In the genomic region with DNA sequence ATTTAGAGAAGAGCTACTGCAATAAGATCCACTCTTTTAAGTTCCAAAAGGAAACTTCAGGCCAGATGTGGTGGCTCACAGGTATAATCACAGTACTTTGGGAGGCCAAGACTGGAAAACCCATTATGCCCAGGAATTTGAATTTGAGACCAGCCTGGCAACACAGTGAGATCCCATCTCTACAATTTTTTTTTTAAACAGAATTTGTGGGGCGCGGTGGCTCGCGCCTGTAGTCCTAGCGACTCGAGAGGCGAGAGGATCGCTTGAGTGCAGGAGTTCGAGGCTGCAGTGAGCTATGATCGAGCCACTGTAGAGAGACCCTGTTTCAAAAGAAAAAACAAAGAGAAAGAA, we compare ENCODE assay signal across 8 cellular contexts. TPM values are rescaled to one million over a fixed set of nuclear protein-coding genes. Genes with fewer than 3 reads are reported as not detected.
DNase-seq lines count a peak whose midpoint lies in the region; ATAC-seq, FAIRE-seq and TF ChIP-seq lines count a peak whose summit lies in the region.

No MANE protein-coding gene starts in this region.

- no peak for TF ChIP-seq CTCF in GM12878 (IDR thresholded peaks at IDR 0.05 in 2 of 3, conservative IDR thresholded peaks at IDR 0.05 in 1 of 3; ENCODE audit: control insufficient read depth in 2 of 3, extremely low read depth in 1 of 3, insufficient read depth in 1 of 3, low read depth in 3 of 3, low read length in 3 of 3)

- in situ Hi-C loops in GM12878 (cut with MboI), result no loop called here

- H3K4me1 Mint-ChIP-seq in activated T-cell treated with anti-CD3 and anti-CD28 coated beads, Interleukin-2, amount 50 U/mL, for 72 hours (ENCODE audit: low read depth), result peaks cover 34% of the 10 kb centered on the region
- H3K4me1 Mint-ChIP-seq in memory B cell, result peaks cover 9% of the 10 kb centered on the region

- no peaks in the 10 kb centered on the region; a peak in 1 of 4 replicates for H3K36me3 ChIP-seq in GM12878 (ENCODE audit: control insufficient read depth in 2 of 2, insufficient read depth in 2 of 2, low read length in 1 of 2)
- no peaks in the 10 kb centered on the region for H3K36me3 ChIP-seq in urinary bladder (ENCODE audit: insufficient read depth)

- peak overlapping the region; percentile 72 for H3K9ac ChIP-seq in GM12878 (ENCODE audit: control insufficient read depth, insufficient read depth, low read length)

- peak overlapping the region; percentile 58 for H3K27ac ChIP-seq in GM12878 (ENCODE audit: control insufficient read depth, insufficient read depth)
- H3K27ac ChIP-seq in urinary bladder (ENCODE audit: low read depth), result no peak overlapping the region

- peaks cover 6% of the 10 kb centered on the region for H3K79me2 ChIP-seq in GM12878 (ENCODE audit: control insufficient read depth, insufficient read depth, low read length)

- no peaks in the 10 kb centered on the region for H3K9me3 ChIP-seq in GM12878 (replicated peaks; ENCODE audit: control insufficient read depth, insufficient read depth, low read length)

- BruUV-seq in GM12878 (replicated peaks; lab: Mats Ljungman, UMichigan), result no TSS peak

- no peak for FAIRE-seq in GM12878 (lab: Jason Lieb, UNC)

- H3K4me3 Mint-ChIP-seq in activated T-cell treated with anti-CD3 and anti-CD28 coated beads, Interleukin-2, amount 50 U/mL, for 72 hours, result peak overlapping the region; percentile 97 to 98
- H3K4me3 Mint-ChIP-seq in memory B cell, result peak overlapping the region; percentile 97

- H3K4me3 ChIP-seq in GM12878 (peak overlapping the region; percentile 79), urinary bladder (ENCODE audit: low read depth, low read length) (peak overlapping the region; percentile 80)

- H3K4me1 ChIP-seq in GM12878 (ENCODE audit: control insufficient read depth, insufficient read depth, low read length) (0 out of 2 replicates have a peak, but pooled peaks cover 4% of the 10 kb centered on the region), urinary bladder (ENCODE audit: insufficient read depth) (peaks cover 3% of the 10 kb centered on the region)

- CTCF ChIA-PET in GM12878 (lab: Yijun Ruan, JAX), result interaction anchor here (0.8 to 4.6 kb wide), 3 partner anchors 17 to 93 kb away, joined by 3 to 32 read pairs (median 14); no protein-coding TSS in a partner anchor

- peak overlapping the region; percentile 94 for H3K27ac Mint-ChIP-seq in activated T-cell treated with anti-CD3 and anti-CD28 coated beads, Interleukin-2, amount 50 U/mL, for 72 hours
- peak overlapping the region; percentile 83 for H3K27ac Mint-ChIP-seq in memory B cell

- SMC1A ChIA-PET in GM12878 (lab: Charles Lee; ENCODE audit: uncharacterized antibody, unreplicated experiment), result interaction anchor here (0.7 to 1.8 kb wide), 3 partner anchors 15 to 55 kb away, joined by 4 to 8 read pairs (median 4); no protein-coding TSS in a partner anchor

- H3K36me3 Mint-ChIP-seq in activated T-cell treated with anti-CD3 and anti-CD28 coated beads, Interleukin-2, amount 50 U/mL, for 72 hours (ENCODE audit: insufficient read depth in 2 of 2), result peaks cover 1 to 7% of the 10 kb centered on the region in 2 donors
- peaks cover 2% of the 10 kb centered on the region for H3K36me3 Mint-ChIP-seq in memory B cell

- RAD21 ChIA-PET in GM12878 (lab: Charles Lee; ENCODE audit: unreplicated experiment), result interaction anchor here (1.0 kb wide), 1 partner anchor 16 kb away, joined by 3 read pairs; no protein-coding TSS in a partner anchor

- WGBS in GM12878 (ENCODE audit: insufficient coverage, insufficient replicate concordance, low lambda C conversion rate, missing lambda C conversion rate), result 57% methylated on average over 10 of the region's 10 CpGs
- WGBS in urinary bladder, result under 1% methylated on average over 10 of the region's 10 CpGs

- POLR2A ChIA-PET in GM12878 (lab: Charles Lee), result interaction anchor here (0.6 kb wide), 1 partner anchor 39 kb away, joined by 3 read pairs; no protein-coding TSS in a partner anchor

- DNase-seq in activated T-cell treated with anti-CD3 and anti-CD28 coated beads, Interleukin-2, amount 50 U/mL, for 72 hours, result no peak
- DNase-seq in activated T-cell treated with anti-CD3 and anti-CD28 coated beads, Interleukin-2, amount 50 U/mL, for 48 hours, result no peak
- DNase-seq in GM12878 (ENCODE audit: low read depth, low spot score), result no peak
- DNase-seq in memory B cell (ENCODE audit: low spot score in 2 of 2), result no peak
- no peak for DNase-seq in NCI-H1694 (lab: John Stamatoyannopoulos, UW)

- intact Hi-C loops in GM12878 (cut with micrococcal nuclease; ENCODE audit: unreplicated experiment), result loop anchor here (5.0 kb wide), 1 partner anchor 55 kb away; no protein-coding TSS in a partner anchor

- no peaks in the 10 kb centered on the region for H3K27me3 ChIP-seq in GM12878 (replicated peaks in 1 of 2; ENCODE audit: control insufficient read depth in 2 of 2, insufficient read depth in 2 of 2, low read length in 1 of 2)

- H2AFZ ChIP-seq in GM12878 (ENCODE audit: control insufficient read depth, low read depth, low read length), result peak overlapping the region; percentile 92

- no peaks in the 10 kb centered on the region for H4K20me1 ChIP-seq in GM12878 (ENCODE audit: control insufficient read depth, insufficient read depth)

- no peak for TF ChIP-seq POLR2A in GM12878 (IDR thresholded peaks at IDR 0.05; ENCODE audit: low read depth, low read length)

- no peaks in the 10 kb centered on the region for H3K9me3 Mint-ChIP-seq in activated T-cell treated with anti-CD3 and anti-CD28 coated beads, Interleukin-2, amount 50 U/mL, for 72 hours
- no peaks in the 10 kb centered on the region for H3K9me3 Mint-ChIP-seq in memory B cell

- TF ChIP-seq EP300 in GM12878 (IDR thresholded peaks at IDR 0.05; ENCODE audit: borderline replicate concordance in 1 of 2, control insufficient read depth in 1 of 2, low read depth in 2 of 2, low read length in 2 of 2), result no peak

- TF ChIP-seq RAD21 in GM12878 (IDR thresholded peaks at IDR 0.05; ENCODE audit: insufficient read depth, low read depth, low read length), result no peak

- no peak for ATAC-seq in activated T-cell treated with anti-CD3 and anti-CD28 coated beads, Interleukin-2, amount 50 U/mL, for 72 hours (replicated peaks in 1 of 2)
- no peak; the same call in 2 of the 3 replicates for ATAC-seq in GM12878
- no peak for ATAC-seq in memory B cell (ENCODE audit: low read depth)
- ATAC-seq in HG02610 (IDR thresholded peaks at IDR 0.05; ENCODE audit: unreplicated experiment), result no peak
- no peak for ATAC-seq in GM19452 (IDR thresholded peaks at IDR 0.05; ENCODE audit: unreplicated experiment)

- H3K4me2 ChIP-seq in GM12878 (ENCODE audit: control insufficient read depth, insufficient read depth), result peak overlapping the region; percentile 100

- H3K27me3 Mint-ChIP-seq in activated T-cell treated with anti-CD3 and anti-CD28 coated beads, Interleukin-2, amount 50 U/mL, for 72 hours (ENCODE audit: low read depth), result no peaks in the 10 kb centered on the region
- H3K27me3 Mint-ChIP-seq in memory B cell, result no peaks in the 10 kb centered on the region

TF ChIP-seq in GM12878, 131 proteins besides CTCF, POLR2A, EP300 and RAD21 (continues in another document):
- no peak for TF ChIP-seq NR2F1 (conservative IDR thresholded peaks at IDR 0.05)
- TF ChIP-seq EGR1 (IDR thresholded peaks at IDR 0.05; ENCODE audit: borderline replicate concordance in 1 of 2, low read depth in 2 of 2, low read length in 2 of 2), result no peak

RNA-seq across cellular contexts. Expression of gene COG7, which starts 0.8 kb away (rescaled TPM):
- 10 to 100 TPM; 23.6 to 24.3 TPM for total RNA-seq in activated T-cell treated with anti-CD3 and anti-CD28 coated beads, Interleukin-2, amount 50 U/mL, for 72 hours
- 93.3 and 95.2 TPM in 2 replicates for total RNA-seq in GM12878 (2013; cell fraction: nucleolus; rRNA removed)
- total RNA-seq in GM12878 (2014; rRNA removed), result 9.7 and 12.1 TPM in 2 replicates
- 9.4 and 10.0 TPM in 2 replicates for total RNA-seq in GM12878 (2014; rRNA removed; fragmentation: Illumina TruSeq; extraction: Trizol)
- total RNA-seq in GM12878 (2021), result 9.4 and 10.9 TPM in 2 replicates
- polyA plus RNA-seq in GM12878 (2011; ENCODE audit: low read depth), result 10.2 TPM
- polyA plus RNA-seq in GM12878 (2011; rRNA removed), result 12.6 and 24.0 TPM in 2 replicates
- 39.0 and 41.6 TPM in 2 replicates for polyA plus RNA-seq in GM12878 (2011; cell fraction: cytosol; rRNA removed)
- polyA plus RNA-seq in GM12878 (2011; cell fraction: nucleus; rRNA removed), result 51.4 and 53.8 TPM in 2 replicates
- polyA plus RNA-seq in GM12878 (2012), result 13.9 and 14.5 TPM in 2 replicates
- 8.2 and 10.6 TPM in 2 replicates for polyA plus RNA-seq in GM12878 (2014; fragmentation: Illumina TruSeq; extraction: Trizol)
- polyA plus RNA-seq in GM12878 (2014; fragmentation: Nextera tagmentation; extraction: Ambion mirVana), result 1 to 10 TPM; 2.9 to 7.5 TPM
- polyA plus RNA-seq in GM12878 (2014; rRNA removed), result 12.8 and 14.9 TPM in 2 replicates
- polyA plus RNA-seq in GM12878 (2016; fragmentation: Nextera tagmentation; extraction: Ambion mirVana), result 1 to 10 TPM; 9.5 to 9.9 TPM
- 32.6 and 33.8 TPM in 2 replicates for polyA minus RNA-seq in GM12878 (2011; rRNA and poly(A)+ RNA removed)
- 5.6 and 8.7 TPM in 2 replicates for polyA minus RNA-seq in GM12878 (2011; cell fraction: cytosol; rRNA and poly(A)+ RNA removed)
- polyA minus RNA-seq in GM12878 (2011; cell fraction: nucleus; rRNA and poly(A)+ RNA removed), result 14.7 and 20.9 TPM in 2 replicates
- 25.6 TPM for total RNA-seq in urinary bladder
- 16.6 TPM for polyA plus RNA-seq in urinary bladder

RNA-seq across cellular contexts. Expression of gene GGA2, which starts 58.1 kb away (rescaled TPM):
- 10 to 100 TPM; 85.5 to 86.6 TPM for total RNA-seq in activated T-cell treated with anti-CD3 and anti-CD28 coated beads, Interleukin-2, amount 50 U/mL, for 72 hours
- total RNA-seq in GM12878 (2013; cell fraction: nucleolus; rRNA removed), result 287 and 319 TPM in 2 replicates
- total RNA-seq in GM12878 (2014; rRNA removed), result 57.9 and 62.0 TPM in 2 replicates
- total RNA-seq in GM12878 (2014; rRNA removed; fragmentation: Illumina TruSeq; extraction: Trizol), result 56.8 and 56.9 TPM in 2 replicates
- total RNA-seq in GM12878 (2021), result 106 and 113 TPM in 2 replicates
- polyA plus RNA-seq in GM12878 (2011; ENCODE audit: low read depth), result 42.8 TPM
- 105 and 145 TPM in 2 replicates for polyA plus RNA-seq in GM12878 (2011; rRNA removed)
- 58.9 and 72.5 TPM in 2 replicates for polyA plus RNA-seq in GM12878 (2011; cell fraction: cytosol; rRNA removed)
- 191 and 225 TPM in 2 replicates for polyA plus RNA-seq in GM12878 (2011; cell fraction: nucleus; rRNA removed)
- 65.6 and 83.8 TPM in 2 replicates for polyA plus RNA-seq in GM12878 (2012)
- 153 and 192 TPM in 2 replicates for polyA plus RNA-seq in GM12878 (2014; fragmentation: Illumina TruSeq; extraction: Trizol)
- 10 to 100 TPM; 14.1 to 21.5 TPM for polyA plus RNA-seq in GM12878 (2014; fragmentation: Nextera tagmentation; extraction: Ambion mirVana)
- 75.1 and 77.2 TPM in 2 replicates for polyA plus RNA-seq in GM12878 (2014; rRNA removed)
- 10 to 100 TPM; 96.0 to 97.1 TPM for polyA plus RNA-seq in GM12878 (2016; fragmentation: Nextera tagmentation; extraction: Ambion mirVana)
- 84.8 and 103 TPM in 2 replicates for polyA minus RNA-seq in GM12878 (2011; rRNA and poly(A)+ RNA removed)
- polyA minus RNA-seq in GM12878 (2011; cell fraction: cytosol; rRNA and poly(A)+ RNA removed), result 32.7 and 35.3 TPM in 2 replicates
- 47.3 and 59.9 TPM in 2 replicates for polyA minus RNA-seq in GM12878 (2011; cell fraction: nucleus; rRNA and poly(A)+ RNA removed)
- total RNA-seq in urinary bladder, result 43.7 TPM
- polyA plus RNA-seq in urinary bladder, result 23.4 TPM
